8 cellular contexts compared by ENCODE assay signal in genomic region chr10:74900297-74900696, GRCh38.
DNase-seq lines count a peak whose midpoint lies in the region; ATAC-seq and TF ChIP-seq lines count a peak whose summit lies in the region.

No MANE protein-coding gene starts in this region.

- no peak for TF ChIP-seq CTCF in Calu3 (IDR thresholded peaks at IDR 0.05; ENCODE audit: unreplicated experiment)

- H3K9me3 Mint-ChIP-seq in immature natural killer cell (no peaks in the 10 kb centered on the region), Calu3 (ENCODE audit: low read depth, unreplicated experiment) (no peaks in the 10 kb centered on the region)

- H3K36me3 Mint-ChIP-seq in immature natural killer cell (peaks cover 0 to 5% (median 0%) of the 10 kb centered on the region in 3 donors), Calu3 (ENCODE audit: insufficient read depth, unreplicated experiment) (no peaks in the 10 kb centered on the region)

- DNase-seq in immature natural killer cell, result peak; percentile 40 to 47 (median 46)
- DNase-seq in middle frontal gyrus (ENCODE audit: extremely low spot score, low spot score), result no peak
- no peak for DNase-seq in Calu3
- no peak for DNase-seq in NCI-H510A (lab: John Stamatoyannopoulos, UW)
- no peak for DNase-seq in pons (ENCODE audit: low spot score)

- H3K4me3 Mint-ChIP-seq in immature natural killer cell, result peak overlapping the region; percentile 57 to 84 (median 82)
- H3K4me3 Mint-ChIP-seq in Calu3 (ENCODE audit: low read depth, unreplicated experiment), result no peak overlapping the region

- no TSS peak for BruUV-seq in Calu3 (replicated peaks; lab: Mats Ljungman, UMichigan)

- H3K27ac Mint-ChIP-seq in immature natural killer cell (peak overlapping the region; percentile 91 to 94 (median 92)), Calu3 (ENCODE audit: unreplicated experiment) (no peak overlapping the region)

- H3K4me1 Mint-ChIP-seq in immature natural killer cell (peaks cover 63 to 91% of the 10 kb centered on the region in 2 donors), Calu3 (ENCODE audit: low read depth, unreplicated experiment) (peaks cover 8% of the 10 kb centered on the region)

- ATAC-seq in GM18498 (IDR thresholded peaks at IDR 0.05; ENCODE audit: unreplicated experiment), result peak; percentile 84
- peak; percentile 47 for ATAC-seq in GM21360 (IDR thresholded peaks at IDR 0.05; ENCODE audit: unreplicated experiment)
- ATAC-seq in HG03460 (IDR thresholded peaks at IDR 0.05; ENCODE audit: unreplicated experiment), result peak; percentile 48

- CTCF ChIA-PET in Calu3 (lab: Charles Lee), result no interaction called here

- H3K27me3 Mint-ChIP-seq in immature natural killer cell (ENCODE audit: low read depth in 3 of 3) (peaks cover 0 to 2% (median 2%) of the 10 kb centered on the region in 3 donors), Calu3 (ENCODE audit: unreplicated experiment) (no peaks in the 10 kb centered on the region)

- intact Hi-C loops in Calu3 (cut with micrococcal nuclease; ENCODE audit: unreplicated experiment), result no loop called here

Comparison
In these comparisons a context has a peak if more than half of its experiments do, and no peak if none do; other contexts are left out.
1. DNase-seq: peak in immature natural killer cell (3 of 3); none in middle frontal gyrus (single experiment), Calu3 (single experiment), NCI-H510A (single experiment) and pons (single experiment).
2. Peak in every context shown above with its lines, with median percentiles within 50 percentile points of each other: ATAC-seq.